In genomic region chr5:57111993-57112392, GRCh38 we compare ENCODE assay signal across 22 cellular contexts.
"Had no signal": no experiment of that assay in that cellular context is flagged by ENCODE, and none has a peak within 500 bp of the region (broad histone marks: within the 10 kb centered on the region; RNA-seq: fewer than 3 reads in every experiment).

No MANE protein-coding gene starts in this region.

- ATAC-seq: gastroesophageal sphincter, left cardiac atrium, T-helper 17 cell had no signal

- H3K4me1 Mint-ChIP-seq: endodermal cell, mesothelial cell of epicardium, nephron had no signal

- H3K9me3 ChIP-seq: gastroesophageal sphincter, sigmoid colon, testis had no signal

- H3K36me3 ChIP-seq: gastroesophageal sphincter, sigmoid colon had no signal

- H3K36me3 Mint-ChIP-seq: activated naive CD4-positive, alpha-beta T cell treated with anti-CD3 and anti-CD28 coated beads, Interleukin-2, amount 10 ng/mL, durations not matched to agents 7 days and 5 days; mesothelial cell of epicardium; type B pancreatic cell had no signal

- H3K4me3 ChIP-seq: coronary artery, gastroesophageal sphincter, sigmoid colon, testis had no signal

- H3K9me3 Mint-ChIP-seq: activated CD4-positive, alpha-beta memory T cell treated with anti-CD3 and anti-CD28 coated beads, Interleukin-2, amount 10 ng/mL, durations not matched to agents 7 days and 5 days; activated CD4-positive, alpha-beta T cell treated with anti-CD3 and anti-CD28 coated beads, Interleukin-2, amount 10 ng/mL, durations not matched to agents 24 days and 14 days; activated naive CD4-positive, alpha-beta T cell treated with anti-CD3 and anti-CD28 coated beads, Interleukin-2, amount 10 ng/mL, durations not matched to agents 7 days and 5 days; endodermal cell; mesothelial cell of epicardium; nephron; type B pancreatic cell had no signal

- H3K27ac ChIP-seq: coronary artery, gastroesophageal sphincter, sigmoid colon, testis had no signal

- H3K27me3 Mint-ChIP-seq: activated CD4-positive, alpha-beta memory T cell treated with anti-CD3 and anti-CD28 coated beads, Interleukin-2, amount 10 ng/mL, durations not matched to agents 7 days and 5 days; activated CD4-positive, alpha-beta T cell treated with anti-CD3 and anti-CD28 coated beads, Interleukin-2, amount 10 ng/mL, durations not matched to agents 24 days and 14 days; T-helper 17 cell; type B pancreatic cell had no signal

- H3K27me3 ChIP-seq: gastroesophageal sphincter, sigmoid colon, testis had no signal

- H3K4me3 Mint-ChIP-seq: activated CD4-positive, alpha-beta memory T cell treated with anti-CD3 and anti-CD28 coated beads, Interleukin-2, amount 10 ng/mL, durations not matched to agents 7 days and 5 days; activated CD4-positive, alpha-beta T cell treated with anti-CD3 and anti-CD28 coated beads, Interleukin-2, amount 10 ng/mL, durations not matched to agents 24 days and 14 days; activated naive CD4-positive, alpha-beta T cell treated with anti-CD3 and anti-CD28 coated beads, Interleukin-2, amount 10 ng/mL, durations not matched to agents 7 days and 5 days; endodermal cell; mesothelial cell of epicardium; nephron; T-helper 17 cell; type B pancreatic cell had no signal

- H3K4me1 ChIP-seq: gastroesophageal sphincter, sigmoid colon, testis had no signal

- H3K27ac Mint-ChIP-seq: activated CD4-positive, alpha-beta memory T cell treated with anti-CD3 and anti-CD28 coated beads, Interleukin-2, amount 10 ng/mL, durations not matched to agents 7 days and 5 days; activated CD4-positive, alpha-beta T cell treated with anti-CD3 and anti-CD28 coated beads, Interleukin-2, amount 10 ng/mL, durations not matched to agents 24 days and 14 days; activated naive CD4-positive, alpha-beta T cell treated with anti-CD3 and anti-CD28 coated beads, Interleukin-2, amount 10 ng/mL, durations not matched to agents 7 days and 5 days; endodermal cell; mesothelial cell of epicardium; nephron; T-helper 17 cell; type B pancreatic cell had no signal

- DNase-seq: activated CD4-positive, alpha-beta memory T cell treated with anti-CD3 and anti-CD28 coated beads, Interleukin-2, amount 10 ng/mL, durations not matched to agents 7 days and 5 days; activated CD4-positive, alpha-beta T cell treated with anti-CD3 and anti-CD28 coated beads, Interleukin-2, amount 10 ng/mL, durations not matched to agents 24 days and 14 days; activated effector memory CD4-positive, alpha-beta T cell treated with anti-CD3 and anti-CD28 coated beads, Interleukin-2, amount 50 U/mL, for 16 hours; activated T-cell treated with anti-CD3 and anti-CD28 coated beads for 4 hours; amygdala; endodermal cell; head of caudate nucleus; left cardiac atrium; sigmoid colon; stimulated activated CD4-positive, alpha-beta T cell treated with anti-CD3 and anti-CD28 coated beads, Interleukin-2, amount 100 ng/mL, for 48 hours; stimulated activated CD8-positive, alpha-beta memory T cell treated with anti-CD3 and anti-CD28 coated beads, Interleukin-4, amount 100 ng/mL, for 48 hours; stimulated activated naive CD4-positive, alpha-beta T cell; T-helper 17 cell; testis had no signal

- FAIRE-seq: bronchial epithelial cell, islet of Langerhans had no signal
